In the genomic region with DNA sequence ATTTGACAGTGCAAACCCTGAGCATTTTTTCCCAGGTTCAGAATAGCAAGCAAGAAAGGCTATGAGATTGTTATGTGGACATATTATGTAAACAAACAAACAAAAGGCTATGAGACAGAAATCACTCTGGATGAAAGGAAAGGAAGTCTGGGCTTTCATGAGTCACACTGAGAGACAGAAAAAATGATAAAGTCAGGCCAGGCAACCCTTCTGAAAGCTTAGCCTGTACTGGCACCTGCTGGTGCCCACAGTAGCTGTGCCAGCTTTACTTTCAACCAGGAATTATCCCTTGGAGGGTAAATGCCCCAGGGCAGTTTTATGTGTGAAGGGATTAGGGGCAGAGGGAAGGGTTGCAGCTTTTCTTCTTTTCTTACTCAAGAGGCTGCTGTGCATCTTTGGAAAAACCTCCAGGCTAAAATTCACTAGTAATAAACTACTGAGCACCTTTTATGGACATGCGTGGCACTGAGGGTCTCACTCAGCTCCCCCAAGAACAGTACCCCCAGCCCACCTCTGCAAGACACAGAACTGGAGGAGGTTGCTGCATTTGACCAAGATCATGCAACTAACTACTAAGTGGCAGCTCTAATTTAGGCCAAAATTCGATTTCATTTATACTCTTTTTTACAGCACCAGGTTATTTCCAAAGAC, we compare ENCODE assay signal across 9 cellular contexts. TPM values are rescaled to one million over a fixed set of nuclear protein-coding genes. Genes with fewer than 3 reads are reported as not detected.
DNase-seq lines count a peak whose midpoint lies in the region; ATAC-seq, FAIRE-seq and TF ChIP-seq lines count a peak whose summit lies in the region.
"Had no signal": no experiment of that assay in that cellular context is flagged by ENCODE, and none has a peak within 500 bp of the region (broad histone marks: within the 10 kb centered on the region; RNA-seq: fewer than 3 reads in every experiment).

No MANE protein-coding gene starts in this region.

- no peaks in the 10 kb centered on the region for H3K79me2 ChIP-seq in Karpas-422 (ENCODE audit: low read length)

- H3K4me2 ChIP-seq in Karpas-422 (ENCODE audit: low read depth, low read length, poor library complexity, severe bottlenecking), result no peak overlapping the region

- no peaks in the 10 kb centered on the region for H3K36me3 ChIP-seq in Karpas-422 (ENCODE audit: insufficient read depth, low read length)
- H3K36me3 ChIP-seq: thoracic aorta had no signal

- FAIRE-seq in GM12891 (lab: Jason Lieb, UNC), result no peak

- no peak overlapping the region for H3K27ac ChIP-seq in Karpas-422 (ENCODE audit: low read length)
- H3K27ac ChIP-seq: thoracic aorta had no signal

- no peak overlapping the region for H2AFZ ChIP-seq in Karpas-422 (ENCODE audit: low read length)

- peak; percentile 26 for TF ChIP-seq CTCF in astrocyte of the cerebellum (IDR thresholded peaks at IDR 0.05; ENCODE audit: low read depth, low read length, missing control alignments)

- no peaks in the 10 kb centered on the region for H3K4me1 ChIP-seq in Karpas-422 (ENCODE audit: low read length)

- ATAC-seq in left colon (peak; percentile 59), GM19023 (IDR thresholded peaks at IDR 0.05; ENCODE audit: unreplicated experiment) (no peak)

- in situ Hi-C loops in astrocyte of the cerebellum (cut with HindIII; ENCODE audit: low sequenced_read_pairs), result no loop called here

- no peak for TF ChIP-seq POLR2A in GM12891 (IDR thresholded peaks at IDR 0.05; ENCODE audit: low read depth, low read length)

- no peaks in the 10 kb centered on the region for H3K9me2 ChIP-seq in Karpas-422 (replicated peaks; ENCODE audit: insufficient read depth, low read length)

- H3K4me3 ChIP-seq in astrocyte of the cerebellum (ENCODE audit: low read depth, low read length), result no peak overlapping the region
- H3K4me3 ChIP-seq in Karpas-422 (ENCODE audit: low read length), result no peak overlapping the region
- H3K4me3 ChIP-seq: thoracic aorta had no signal

- H3K9me3 ChIP-seq in Karpas-422 (ENCODE audit: low read length), result no peaks in the 10 kb centered on the region
- H3K9me3 ChIP-seq: thoracic aorta had no signal

- intact Hi-C loops in left colon (cut with DNase I, micrococcal nuclease), result no loop called here

- peak; percentile 63 for DNase-seq in DMS153 treated with DMSO at 0.1 percent for 48 hours (lab: John Stamatoyannopoulos, UW; ENCODE audit: unreplicated experiment)
- DNase-seq in MV-4-11 (lab: John Stamatoyannopoulos, UW), result peak; percentile 61
- DNase-seq in astrocyte of the cerebellum (ENCODE audit: low read depth), result peak; percentile 1
- no peak for DNase-seq in left colon
- DNase-seq in GM12891 (ENCODE audit: insufficient read length, low spot score), result no peak
- no peak for DNase-seq in ureter (ENCODE audit: low spot score)
- DNase-seq in Karpas-422, result no peak

- no peaks in the 10 kb centered on the region for H3K27me3 ChIP-seq in Karpas-422 (ENCODE audit: low read length)

- no peak overlapping the region for H3K9ac ChIP-seq in Karpas-422 (ENCODE audit: low read length)

- no peaks in the 10 kb centered on the region for H4K20me1 ChIP-seq in Karpas-422 (ENCODE audit: insufficient read depth, low read depth, low read length)

TF ChIP-seq in GM12891, 5 proteins besides CTCF, POLR2A, EP300 and RAD21:
- TF ChIP-seq POLR2AphosphoS5 (IDR thresholded peaks at IDR 0.05; ENCODE audit: low read depth, low read length) (no peak), POU2F2 (IDR thresholded peaks at IDR 0.05; ENCODE audit: low read depth, low read length) (no peak), SPI1 (IDR thresholded peaks at IDR 0.05; ENCODE audit: low read depth, low read length) (no peak), PAX5 (IDR thresholded peaks at IDR 0.05; ENCODE audit: insufficient read depth, low read length, severe bottlenecking) (no peak)

RNA-seq across cellular contexts. Expression of gene ACTL7B, which starts 41.7 kb away (rescaled TPM):
- total RNA-seq in left colon, result not detected
- 0.04 TPM for polyA plus RNA-seq in GM12891 (2012; ENCODE audit: low read depth, missing spikeins)
- total RNA-seq in ureter, result 0.16 TPM
- total RNA-seq in Karpas-422 (2014; rRNA removed; shearing (Covaris generic); ENCODE audit: low replicate concordance), result not detected in 2 replicates
- total RNA-seq: thoracic aorta had no signal

RNA-seq across cellular contexts. Expression of gene ACTL7A, which starts 48.0 kb away (rescaled TPM):
- total RNA-seq in left colon (not detected), ureter (not detected)
- not detected for polyA plus RNA-seq in GM12891 (2012; ENCODE audit: low read depth, missing spikeins)
- total RNA-seq in Karpas-422 (2014; rRNA removed; shearing (Covaris generic); ENCODE audit: low replicate concordance), result not detected in 2 replicates
- total RNA-seq: thoracic aorta had no signal

Comparison
In these comparisons a context has a peak if more than half of its experiments do, and no peak if none do; other contexts are left out.
1. DNase-seq: peak in DMS153 treated with DMSO at 0.1 percent for 48 hours (single experiment), MV-4-11 (single experiment) and astrocyte of the cerebellum (single experiment); none in left colon (0 of 2), GM12891 (single experiment), ureter (single experiment) and Karpas-422 (single experiment).